11 cellular contexts compared by ENCODE assay signal in genomic region chr5:131814990-131815389, GRCh38. TPM values are rescaled to one million over a fixed set of nuclear protein-coding genes. Genes with fewer than 3 reads are reported as not detected.
DNase-seq lines count a peak whose midpoint lies in the region; ATAC-seq and TF ChIP-seq lines count a peak whose summit lies in the region.
"Had no signal": no experiment of that assay in that cellular context is flagged by ENCODE, and none has a peak within 500 bp of the region (broad histone marks: within the 10 kb centered on the region; RNA-seq: fewer than 3 reads in every experiment).

No MANE protein-coding gene starts in this region.

- no peaks in the 10 kb centered on the region for H3K36me3 ChIP-seq in HEK293 (ENCODE audit: control insufficient read depth in 2 of 2, insufficient read depth in 1 of 2, low read length in 2 of 2)

- POLR2A ChIA-PET in HEK293 (lab: Yijun Ruan, JAX): no interaction called here

- CTCF ChIA-PET in HEK293 (lab: Yijun Ruan, JAX): no interaction called here

- H3K27ac ChIP-seq in HEK293 (ENCODE audit: extremely low read depth, low read depth, low read length): no peak overlapping the region

- TF ChIP-seq CTCF in HEK293 (tag by site-specific recombination; IDR thresholded peaks at IDR 0.05): no peak
- TF ChIP-seq CTCF in fibroblast of villous mesenchyme (IDR thresholded peaks at IDR 0.05; ENCODE audit: insufficient read depth, low read depth, low read length): no peak
- TF ChIP-seq CTCF in retinal pigment epithelial cell (conservative IDR thresholded peaks at IDR 0.05; ENCODE audit: low read depth, low read length): no peak
- no peak for TF ChIP-seq CTCF in GM13976 (IDR thresholded peaks at IDR 0.05; ENCODE audit: borderline replicate concordance, control extremely low read depth, extremely low read depth, insufficient read depth, missing control alignments)

- H3K4me1 ChIP-seq in HEK293 (ENCODE audit: control insufficient read depth, insufficient read depth, low read length): no peaks in the 10 kb centered on the region

- H3K4me3 ChIP-seq in HEK293 (ENCODE audit: low read depth, low read length) (no peak overlapping the region), fibroblast of villous mesenchyme (ENCODE audit: low read depth, low read length) (no peak overlapping the region), retinal pigment epithelial cell (ENCODE audit: low read length) (no peak overlapping the region)
- H3K4me3 ChIP-seq: lung had no signal

- DNase-seq in SW 1271 (lab: John Stamatoyannopoulos, UW) (peak; percentile 43 to 85), fibroblast of villous mesenchyme (ENCODE audit: low read depth) (peak; percentile 60), retinal pigment epithelial cell (ENCODE audit: low read depth) (peak; percentile 60), SHP77 treated with DMSO at 0.1 percent for 48 hours (lab: John Stamatoyannopoulos, UW) (no peak), GM13976 (ENCODE audit: low spot score) (no peak)
- DNase-seq: activated B cell treated with CpG ODN at 0.5 μM for 24 hours, retina had no signal

- in situ Hi-C loops in GM13976 (cut with MboI; ENCODE audit: low sequenced_read_pairs, unreplicated experiment): loop anchor here (10.0 kb wide), 1 partner anchor 190 kb away; no protein-coding TSS in a partner anchor

- ATAC-seq in HG02884 (IDR thresholded peaks at IDR 0.05; ENCODE audit: unreplicated experiment) (no peak), GM21515 (IDR thresholded peaks at IDR 0.05; ENCODE audit: unreplicated experiment) (no peak)

- H3K9me3 ChIP-seq in HEK293 (ENCODE audit: control insufficient read depth, insufficient read depth, low read depth, low read length): no peaks in the 10 kb centered on the region

TF ChIP-seq in HEK293, 187 proteins besides CTCF, POLR2A, EP300 and RAD21 (continues in another document):
- TF ChIP-seq ZNF18 (tag by site-specific recombination; IDR thresholded peaks at IDR 0.05) (no peak), ZNF248 (tag by site-specific recombination; IDR thresholded peaks at IDR 0.05) (no peak), ZNF623 (tag by site-specific recombination; IDR thresholded peaks at IDR 0.05) (no peak), ZNF174 (tag by site-specific recombination; IDR thresholded peaks at IDR 0.05) (no peak), GFI1B (tag by site-specific recombination; IDR thresholded peaks at IDR 0.05) (no peak), KLF16 (tag by site-specific recombination; IDR thresholded peaks at IDR 0.05) (no peak), ZNF600 (tag by site-specific recombination; IDR thresholded peaks at IDR 0.05) (0 out of 2 replicates have a peak, but pooled peaks have one; percentile 36), ZBTB1 (tag by site-specific recombination; IDR thresholded peaks at IDR 0.05) (no peak), ZNF311 (tag by site-specific recombination; IDR thresholded peaks at IDR 0.05; ENCODE audit: borderline replicate concordance) (no peak), PATZ1 (tag by site-specific recombination; IDR thresholded peaks at IDR 0.05) (no peak), ZNF280C (tag by site-specific recombination; IDR thresholded peaks at IDR 0.05) (no peak), ZNF518A (tag by site-specific recombination; conservative IDR thresholded peaks at IDR 0.05; ENCODE audit: low read depth) (no peak), IKZF3 (tag by site-specific recombination; IDR thresholded peaks at IDR 0.05) (no peak), ZNF530 (tag by site-specific recombination; IDR thresholded peaks at IDR 0.05; ENCODE audit: low read depth) (no peak), ZNF292 (tag by site-specific recombination; IDR thresholded peaks at IDR 0.05; ENCODE audit: borderline replicate concordance, low read depth) (no peak), GLIS2 (tag by site-specific recombination; IDR thresholded peaks at IDR 0.05) (no peak), ZNF629 (tag by site-specific recombination; IDR thresholded peaks at IDR 0.05) (no peak)

RNA-seq across cellular contexts. Expression of gene FNIP1, which starts 18.2 kb away (rescaled TPM):
- total RNA-seq in fibroblast of villous mesenchyme: 67.8 and 72.8 TPM in 2 replicates

Comparison
In these comparisons a context has a peak if more than half of its experiments do, and no peak if none do; other contexts are left out.
1. DNase-seq: peak in SW 1271 (2 of 2), fibroblast of villous mesenchyme (single experiment) and retinal pigment epithelial cell (single experiment); none in SHP77 treated with DMSO at 0.1 percent for 48 hours (single experiment) and GM13976 (single experiment).